Comparison of ENCODE assay signal across 10 cellular contexts in the genomic region with DNA sequence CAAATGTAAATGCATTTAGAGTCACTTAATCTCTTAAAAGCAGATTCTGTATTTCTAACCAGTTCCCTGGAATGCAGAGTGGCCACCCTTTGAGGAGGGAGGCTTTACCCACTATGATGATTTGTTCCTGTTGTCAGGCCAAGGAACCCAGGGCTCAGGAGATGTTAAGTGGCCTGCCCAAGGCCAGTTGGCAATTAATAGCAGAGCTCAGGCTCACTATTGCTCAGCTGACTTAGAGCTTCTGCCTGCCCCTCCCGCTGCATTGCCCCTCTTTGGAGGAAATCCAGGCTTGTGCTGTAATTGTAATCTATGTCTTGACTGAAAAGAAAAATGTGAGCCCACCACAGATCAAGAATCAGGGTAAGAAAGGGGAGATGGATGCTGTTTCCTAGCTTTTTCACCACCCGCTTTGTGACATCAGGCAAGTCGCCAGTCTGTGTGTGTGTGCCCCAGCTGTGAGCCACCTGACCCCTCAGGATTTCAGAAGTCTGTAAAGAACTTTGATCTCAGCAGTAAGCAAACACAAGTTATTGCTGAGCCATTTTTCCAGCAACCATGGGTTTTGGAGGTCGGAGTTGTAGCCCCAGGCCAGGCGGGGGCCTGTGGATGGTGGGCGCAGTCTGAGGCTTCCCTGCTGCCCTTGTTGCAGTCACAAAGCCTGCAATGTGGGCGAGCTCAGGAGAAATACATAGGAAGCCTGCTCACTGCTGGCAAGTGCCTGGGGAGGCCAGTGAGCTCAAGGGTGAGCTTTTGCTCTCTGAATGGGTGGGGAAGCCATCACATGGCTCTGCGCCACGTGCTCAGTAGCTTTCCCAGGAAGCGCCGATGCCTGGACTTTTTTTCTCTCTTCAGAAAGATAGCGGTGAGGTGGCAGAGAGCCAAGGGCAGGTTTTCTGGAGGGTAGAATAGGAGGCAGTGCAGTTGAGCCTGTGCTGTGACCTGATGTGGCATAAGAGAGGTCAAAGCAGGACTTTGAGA. TPM values are rescaled to one million over a fixed set of nuclear protein-coding genes. Genes with fewer than 3 reads are reported as not detected.
DNase-seq lines count a peak whose midpoint lies in the region; ATAC-seq and TF ChIP-seq lines count a peak whose summit lies in the region.
"Had no signal": no experiment of that assay in that cellular context is flagged by ENCODE, and none has a peak within 500 bp of the region (broad histone marks: within the 10 kb centered on the region; RNA-seq: fewer than 3 reads in every experiment).

No MANE protein-coding gene starts in this region.

- CTCF ChIA-PET in CD4-positive, alpha-beta T cell (lab: Charles Lee) = no interaction called here

- H3K4me3 ChIP-seq in HUES64 (ENCODE audit: low read length) (no peak overlapping the region), iPS-20b (ENCODE audit: low read length) (no peak overlapping the region), thoracic aorta (no peak overlapping the region), osteoblast (ENCODE audit: insufficient read depth, low read length) (no peak overlapping the region)

- peaks cover 5% of the 10 kb centered on the region; the same call in 1 of the 2 replicates for H3K36me3 ChIP-seq in HUES64 (ENCODE audit: insufficient read depth, low read length)
- H3K36me3 ChIP-seq in iPS-20b (ENCODE audit: insufficient read depth, low read depth, low read length) = peaks cover 12% of the 10 kb centered on the region; the same call in 1 of the 2 replicates
- no peaks in the 10 kb centered on the region for H3K36me3 ChIP-seq in thoracic aorta
- H3K36me3 ChIP-seq in osteoblast (ENCODE audit: insufficient read depth, low read length) = no peaks in the 10 kb centered on the region

- TF ChIP-seq CTCF in thoracic aorta (IDR thresholded peaks at IDR 0.05) (no peak), osteoblast (IDR thresholded peaks at IDR 0.05; ENCODE audit: extremely low read depth, low read depth, low read length) (no peak)
- TF ChIP-seq CTCF in CD4-positive, alpha-beta T cell (IDR thresholded peaks at IDR 0.05) = no peak

- no peak overlapping the region for H2AFZ ChIP-seq in osteoblast (ENCODE audit: low read length)

- WGBS in HUES64 = 79% methylated on average over 12 of the region's 12 CpGs

- H3K27me3 Mint-ChIP-seq in CD4-positive, alpha-beta T cell = peaks cover 29% of the 10 kb centered on the region

- H4K20me1 ChIP-seq in osteoblast (ENCODE audit: insufficient read depth, low read length) = peaks cover 44% of the 10 kb centered on the region

- no peak overlapping the region for H3K9ac ChIP-seq in HUES64 (ENCODE audit: low read depth, low read length)
- H3K9ac ChIP-seq in iPS-20b (ENCODE audit: low read depth, low read length) = peak overlapping the region; percentile 5; the same call in 1 of the 2 replicates

- H3K79me2 ChIP-seq in osteoblast (ENCODE audit: insufficient read depth, low read length) = peaks cover 87% of the 10 kb centered on the region

- H3K9me3 Mint-ChIP-seq in CD4-positive, alpha-beta T cell = no peaks in the 10 kb centered on the region

- peaks cover 9% of the 10 kb centered on the region for H3K4me1 Mint-ChIP-seq in CD4-positive, alpha-beta T cell (ENCODE audit: low read depth)

- H3K4me1 ChIP-seq in HUES64 (ENCODE audit: insufficient read depth, low read length) = peaks cover 32% of the 10 kb centered on the region
- peaks cover 15% of the 10 kb centered on the region for H3K4me1 ChIP-seq in iPS-20b (ENCODE audit: insufficient read depth, low read length)
- peaks cover 31 to 68% of the 10 kb centered on the region in 2 donors for H3K4me1 ChIP-seq in thoracic aorta (ENCODE audit: control insufficient read depth in 1 of 2, low read depth in 2 of 2)
- H3K4me1 ChIP-seq in osteoblast (ENCODE audit: insufficient read depth, low read length) = peaks cover 34% of the 10 kb centered on the region

- POLR2A ChIA-PET in CD4-positive, alpha-beta T cell (lab: Charles Lee) = no interaction called here

- DNase-seq in SK-MEL-5 (ENCODE audit: low read depth, low spot score) = peak; percentile 80
- no peak for DNase-seq in thoracic aorta (ENCODE audit: low spot score)
- no peak for DNase-seq in CD4-positive, alpha-beta T cell
- no peak for DNase-seq in osteoblast (ENCODE audit: insufficient read length, low spot score, missing footprints)
- no peak for DNase-seq in stimulated activated CD4-positive, alpha-beta T cell treated with anti-CD3 and anti-CD28 coated beads, Interleukin-4, amount 100 ng/mL, for 24 hours
- DNase-seq: activated naive CD4-positive, alpha-beta T cell treated with anti-CD3 and anti-CD28 coated beads, Interleukin-2, amount 50 U/mL, for 16 hours; stimulated activated naive CD8-positive, alpha-beta T cell treated with anti-CD3 and anti-CD28 coated beads, Interleukin-15, Interleukin-2, amounts not matched to agents 100 U/mL and 50 U/mL, for 24 hours had no signal

- H3K27ac Mint-ChIP-seq in CD4-positive, alpha-beta T cell = no peak overlapping the region

- H3K36me3 Mint-ChIP-seq in CD4-positive, alpha-beta T cell (ENCODE audit: low read depth) = no peaks in the 10 kb centered on the region

- no peak for ATAC-seq in thoracic aorta (ENCODE audit: insufficient number of reproducible peaks, low FRiP score, low read depth)
- ATAC-seq in CD4-positive, alpha-beta T cell (ENCODE audit: poor library complexity) = no peak
- ATAC-seq: HCT116; stimulated activated naive CD8-positive, alpha-beta T cell treated with anti-CD3 and anti-CD28 coated beads, Interleukin-15, Interleukin-2, amounts not matched to agents 100 U/mL and 50 U/mL, for 24 hours had no signal

- H3K27ac ChIP-seq in HUES64 (ENCODE audit: low read depth, low read length) (peak overlapping the region; percentile 13; the same call in 1 of the 2 replicates), iPS-20b (ENCODE audit: low read length) (no peak overlapping the region), thoracic aorta (peak overlapping the region; percentile 49 to 81), osteoblast (ENCODE audit: low read depth, low read length) (no peak overlapping the region)
- H3K27ac ChIP-seq in CD4-positive, alpha-beta T cell (ENCODE audit: low read depth, low read length) = no peak overlapping the region

- H3K27me3 ChIP-seq in HUES64 (ENCODE audit: insufficient read depth, low read length) (peaks cover 8% of the 10 kb centered on the region), iPS-20b (ENCODE audit: insufficient read depth, low read length) (peaks cover 21% of the 10 kb centered on the region), thoracic aorta (replicated peaks; ENCODE audit: insufficient read depth) (no peaks in the 10 kb centered on the region), osteoblast (ENCODE audit: insufficient read depth, low read length) (no peaks in the 10 kb centered on the region)
- peaks cover 23% of the 10 kb centered on the region for H3K27me3 ChIP-seq in CD4-positive, alpha-beta T cell (ENCODE audit: control insufficient read depth, insufficient read depth, low read length)

- H3K9me3 ChIP-seq in HUES64 (ENCODE audit: insufficient read depth, low read depth, low read length) = no peaks in the 10 kb centered on the region
- H3K9me3 ChIP-seq in iPS-20b (ENCODE audit: insufficient read depth, low read depth, low read length) = no peaks in the 10 kb centered on the region
- no peaks in the 10 kb centered on the region for H3K9me3 ChIP-seq in thoracic aorta
- H3K9me3 ChIP-seq in CD4-positive, alpha-beta T cell (ENCODE audit: control insufficient read depth, low read length) = no peaks in the 10 kb centered on the region
- no peaks in the 10 kb centered on the region for H3K9me3 ChIP-seq in osteoblast (ENCODE audit: low read depth, low read length)

- no peak overlapping the region for H3K4me2 ChIP-seq in osteoblast (ENCODE audit: insufficient read depth, low read length)

- no peak overlapping the region for H3K4me3 Mint-ChIP-seq in CD4-positive, alpha-beta T cell

- in situ Hi-C loops in SK-MEL-5 (cut with HindIII; ENCODE audit: low pct_unique_long_range_greater_than_20kb, low sequenced_read_pairs) = no loop called here

- intact Hi-C loops in CD4-positive, alpha-beta T cell (cut with DNase I, micrococcal nuclease) = no loop called here

RNA-seq across cellular contexts. Expression of a gene that starts 6.0 kb away (rescaled TPM):
- polyA plus RNA-seq in HUES64 (2013, experiment 1 of 2) = 10.4 TPM
- 10.8 TPM for polyA plus RNA-seq in HUES64 (2013, experiment 2 of 2)
- 101 and 133 TPM in 2 replicates for total RNA-seq in SK-MEL-5 (2014; rRNA removed; shearing (Covaris generic))
- 73.5 and 89.4 TPM in 2 replicates for polyA plus RNA-seq in SK-MEL-5 (2015; cell fraction: cytosol; rRNA removed)
- 59.5 and 63.6 TPM in 2 replicates for polyA plus RNA-seq in SK-MEL-5 (2015; cell fraction: nucleus; rRNA removed)
- 10 to 100 TPM; 25.7 to 28.7 TPM for total RNA-seq in thoracic aorta
- not detected for total RNA-seq in CD4-positive, alpha-beta T cell
- 13.0 and 16.8 TPM in 2 replicates for total RNA-seq in osteoblast

Comparison
In these comparisons a context has a peak if more than half of its experiments do, and no peak if none do; other contexts are left out.
1. H3K27ac ChIP-seq: peak in HUES64 (single experiment) and thoracic aorta (2 of 2); none in iPS-20b (single experiment), CD4-positive, alpha-beta T cell (single experiment) and osteoblast (single experiment).
2. RNA of a gene that starts 6.0 kb away (total RNA-seq): 101 to 133 TPM in SK-MEL-5, 25.7 to 28.7 TPM in thoracic aorta and 13.0 to 16.8 TPM in osteoblast; not detected in CD4-positive, alpha-beta T cell; every median in the first group is over 10 times any median in the second.